Comparison of ENCODE assay signal across 11 cellular contexts in the genomic region with DNA sequence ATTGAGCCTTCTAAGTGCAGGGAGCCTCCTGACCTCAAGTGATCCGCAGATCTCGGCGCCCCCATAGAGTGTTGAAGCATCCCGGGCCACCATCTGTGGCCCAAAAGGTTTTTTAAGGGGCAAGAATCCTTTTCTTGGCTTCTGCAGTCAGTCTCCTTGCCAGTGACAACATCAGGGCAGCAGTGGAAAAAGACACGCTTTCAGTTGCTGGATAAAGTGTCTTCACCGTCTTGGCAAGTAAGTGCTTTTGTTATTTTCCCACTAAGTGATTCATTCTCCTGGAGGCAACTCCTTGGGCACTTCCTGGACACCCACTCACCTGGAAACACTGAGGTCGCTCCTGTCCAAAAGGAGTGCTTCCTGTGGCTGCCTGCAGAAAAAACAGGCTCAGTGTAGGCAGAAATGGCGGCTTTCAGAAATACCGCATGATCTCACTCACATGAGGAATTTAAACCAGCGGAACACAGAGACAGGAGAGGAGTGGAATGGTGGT.
A peak's percentile ranks its signal among the peaks of the same experiment; 100 is the strongest.
DNase-seq lines count a peak whose midpoint lies in the region; ATAC-seq and TF ChIP-seq lines count a peak whose summit lies in the region.
"Had no signal": no experiment of that assay in that cellular context is flagged by ENCODE, and none has a peak within 500 bp of the region (broad histone marks: within the 10 kb centered on the region; RNA-seq: fewer than 3 reads in every experiment).

No MANE protein-coding gene starts in this region.

- H2AFZ ChIP-seq in Loucy (ENCODE audit: low read length) (peak overlapping the region; percentile 95; the same call in 1 of the 2 replicates), hepatocyte (no peak overlapping the region)

- no peaks in the 10 kb centered on the region for H3K36me3 Mint-ChIP-seq in naive thymus-derived CD4-positive, alpha-beta T cell
- H3K36me3 Mint-ChIP-seq in CD4-positive, alpha-beta memory T cell: peaks cover 0 to 3% of the 10 kb centered on the region in 2 donors

- DNase-seq in AG10803 (ENCODE audit: low read depth) (peak; percentile 46), choroid plexus epithelial cell (ENCODE audit: low read depth) (peak; percentile 6), NCI-H1694 treated with DMSO at 0.1 percent for 48 hours (lab: John Stamatoyannopoulos, UW) (no peak), hepatocyte (ENCODE audit: low spot score) (no peak)
- DNase-seq in naive thymus-derived CD4-positive, alpha-beta T cell: no peak
- no peak for DNase-seq in CD4-positive, alpha-beta memory T cell
- DNase-seq: NCI-H1436 treated with DMSO at 0.1 percent for 48 hours, testis had no signal

- H3K9me3 ChIP-seq in Loucy (ENCODE audit: insufficient read depth, low read depth, low read length) (no peaks in the 10 kb centered on the region), hepatocyte (ENCODE audit: low read depth) (no peaks in the 10 kb centered on the region)
- H3K9me3 ChIP-seq in naive thymus-derived CD4-positive, alpha-beta T cell (ENCODE audit: control insufficient read depth in 2 of 3, low read length in 3 of 3): no peaks in the 10 kb centered on the region
- no peaks in the 10 kb centered on the region for H3K9me3 ChIP-seq in CD4-positive, alpha-beta memory T cell (ENCODE audit: control insufficient read depth in 1 of 2, low read length in 2 of 2)
- H3K9me3 ChIP-seq: testis had no signal

- H3K4me2 ChIP-seq in Loucy (ENCODE audit: low read depth, low read length, poor library complexity, severe bottlenecking) (no peak overlapping the region), hepatocyte (no peak overlapping the region)

- H3K27me3 ChIP-seq in Loucy (ENCODE audit: insufficient read depth, low read length, poor library complexity, severe bottlenecking): no peaks in the 10 kb centered on the region
- H3K27me3 ChIP-seq in naive thymus-derived CD4-positive, alpha-beta T cell (ENCODE audit: control insufficient read depth in 2 of 2, insufficient read depth in 2 of 2, low read length in 2 of 2): no peaks in the 10 kb centered on the region
- no peaks in the 10 kb centered on the region for H3K27me3 ChIP-seq in hepatocyte
- no peaks in the 10 kb centered on the region for H3K27me3 ChIP-seq in CD4-positive, alpha-beta memory T cell (ENCODE audit: insufficient read depth, low read length)
- H3K27me3 ChIP-seq: testis had no signal

- H4K20me1 ChIP-seq in Loucy (ENCODE audit: insufficient read depth, low read length, poor library complexity, severe bottlenecking): no peaks in the 10 kb centered on the region
- H4K20me1 ChIP-seq in hepatocyte (ENCODE audit: insufficient read depth, poor library complexity, severe bottlenecking): no peaks in the 10 kb centered on the region

- no peak overlapping the region for H3K4me3 ChIP-seq in AG10803 (ENCODE audit: low read length)
- H3K4me3 ChIP-seq in Loucy (ENCODE audit: low read length, poor library complexity, severe bottlenecking): no peak overlapping the region
- no peak overlapping the region for H3K4me3 ChIP-seq in choroid plexus epithelial cell (ENCODE audit: low read depth, low read length)
- no peak overlapping the region for H3K4me3 ChIP-seq in naive thymus-derived CD4-positive, alpha-beta T cell (ENCODE audit: low read length)
- no peak overlapping the region for H3K4me3 ChIP-seq in hepatocyte
- H3K4me3 ChIP-seq in CD4-positive, alpha-beta memory T cell (ENCODE audit: low read length in 2 of 2): no peak overlapping the region

- peaks cover 0 to 50% (median 0%) of the 10 kb centered on the region in 5 donors for H3K27me3 Mint-ChIP-seq in naive thymus-derived CD4-positive, alpha-beta T cell
- H3K27me3 Mint-ChIP-seq in CD4-positive, alpha-beta memory T cell: peaks cover 0 to 3% of the 10 kb centered on the region in 2 donors

- peaks cover 2 to 28% (median 13%) of the 10 kb centered on the region in 7 donors for H3K4me1 Mint-ChIP-seq in naive thymus-derived CD4-positive, alpha-beta T cell
- peaks cover 13 to 19% (median 14%) of the 10 kb centered on the region in 4 donors for H3K4me1 Mint-ChIP-seq in CD4-positive, alpha-beta memory T cell

- H3K9me2 ChIP-seq in Loucy (replicated peaks; ENCODE audit: low read depth, low read length) (no peaks in the 10 kb centered on the region), hepatocyte (replicated peaks; ENCODE audit: insufficient read depth) (no peaks in the 10 kb centered on the region)

- H3K9ac ChIP-seq in Loucy (ENCODE audit: low read depth, low read length, poor library complexity, severe bottlenecking): no peak overlapping the region

- CTCF ChIA-PET in naive thymus-derived CD4-positive, alpha-beta T cell (lab: Charles Lee): interaction anchor here (0.6 to 3.8 kb wide), 6 partner anchors 101 to 138 kb away, joined by 3 to 37 read pairs (median 4); no protein-coding TSS in a partner anchor
- CTCF ChIA-PET in CD4-positive, alpha-beta memory T cell (lab: Charles Lee; ENCODE audit: partially characterized antibody): interaction anchor here (0.6 to 6.3 kb wide), 13 partner anchors 11 to 130 kb away, joined by 3 to 106 read pairs (median 4); a partner anchor contains a TSS

- H3K27ac Mint-ChIP-seq in naive thymus-derived CD4-positive, alpha-beta T cell: peak overlapping the region in 5 of 9 donors; percentile 2 to 79 (median 49)
- H3K27ac Mint-ChIP-seq in CD4-positive, alpha-beta memory T cell: peak overlapping the region in 3 of 7 donors; percentile 36 to 79 (median 55)
- H3K27ac Mint-ChIP-seq: memory B cell had no signal

- H3K4me3 Mint-ChIP-seq in naive thymus-derived CD4-positive, alpha-beta T cell: no peak overlapping the region
- peak overlapping the region in 4 of 8 donors; percentile 16 to 44 (median 20) for H3K4me3 Mint-ChIP-seq in CD4-positive, alpha-beta memory T cell

- TF ChIP-seq CTCF in AG10803 (conservative IDR thresholded peaks at IDR 0.05; ENCODE audit: low read length) (no peak), Loucy (conservative IDR thresholded peaks at IDR 0.05; ENCODE audit: low read length) (no peak), choroid plexus epithelial cell (conservative IDR thresholded peaks at IDR 0.05; ENCODE audit: low read depth, low read length) (no peak), hepatocyte (IDR thresholded peaks at IDR 0.05; ENCODE audit: poor library complexity) (no peak)

- ATAC-seq in naive thymus-derived CD4-positive, alpha-beta T cell: no peak
- no peak for ATAC-seq in GM21786 (IDR thresholded peaks at IDR 0.05; ENCODE audit: unreplicated experiment)

- POLR2A ChIA-PET in naive thymus-derived CD4-positive, alpha-beta T cell (lab: Charles Lee): interaction anchor here (2.3 kb wide), 1 partner anchor 112 kb away, joined by 8 read pairs; no protein-coding TSS in a partner anchor
- POLR2A ChIA-PET in CD4-positive, alpha-beta memory T cell (lab: Charles Lee; ENCODE audit: partially characterized antibody): interaction anchor here (2.3 to 2.4 kb wide), 2 partner anchors 112 kb away, joined by 10 to 20 read pairs; no protein-coding TSS in a partner anchor

- intact Hi-C loops in naive thymus-derived CD4-positive, alpha-beta T cell (cut with micrococcal nuclease): loop anchor here (1.0 to 2.0 kb wide), 5 partner anchors 72 to 392 kb away; a partner anchor contains a TSS
- intact Hi-C loops in CD4-positive, alpha-beta memory T cell (cut with micrococcal nuclease): loop anchor here (1.0 kb wide), 2 partner anchors 112 to 122 kb away; no protein-coding TSS in a partner anchor

- no peaks in the 10 kb centered on the region for H3K36me3 ChIP-seq in Loucy (ENCODE audit: insufficient read depth, low read length)
- H3K36me3 ChIP-seq in naive thymus-derived CD4-positive, alpha-beta T cell (ENCODE audit: control insufficient read depth in 2 of 3, insufficient read depth in 3 of 3, low read length in 3 of 3): no peaks in the 10 kb centered on the region
- H3K36me3 ChIP-seq in hepatocyte (replicated peaks; ENCODE audit: insufficient read depth, low read depth): no peaks in the 10 kb centered on the region
- H3K36me3 ChIP-seq in CD4-positive, alpha-beta memory T cell (ENCODE audit: insufficient read depth, low read length): no peaks in the 10 kb centered on the region

- H3K27ac ChIP-seq in naive thymus-derived CD4-positive, alpha-beta T cell (ENCODE audit: low read depth, low read length): no peak overlapping the region
- no peak overlapping the region for H3K27ac ChIP-seq in hepatocyte
- no peak overlapping the region for H3K27ac ChIP-seq in CD4-positive, alpha-beta memory T cell (ENCODE audit: low read depth, low read length)

- H3K4me1 ChIP-seq in Loucy (ENCODE audit: insufficient read depth, low read length, poor library complexity, severe bottlenecking) (peaks cover 4% of the 10 kb centered on the region), hepatocyte (ENCODE audit: insufficient read depth) (no peaks in the 10 kb centered on the region)
- peaks cover 10 to 13% of the 10 kb centered on the region in 2 donors for H3K4me1 ChIP-seq in naive thymus-derived CD4-positive, alpha-beta T cell (ENCODE audit: control insufficient read depth in 2 of 2, insufficient read depth in 2 of 2, low read length in 2 of 2)
- peaks cover 14% of the 10 kb centered on the region for H3K4me1 ChIP-seq in CD4-positive, alpha-beta memory T cell (ENCODE audit: insufficient read depth, low read length)

- H3F3A ChIP-seq in Loucy (ENCODE audit: low read depth): no peaks in the 10 kb centered on the region

- no peaks in the 10 kb centered on the region for H3K79me2 ChIP-seq in Loucy (ENCODE audit: insufficient read depth, low read length)
- no peaks in the 10 kb centered on the region for H3K79me2 ChIP-seq in hepatocyte

- peaks cover 0 to 2% (median 0%) of the 10 kb centered on the region in 11 donors for H3K9me3 Mint-ChIP-seq in naive thymus-derived CD4-positive, alpha-beta T cell
- H3K9me3 Mint-ChIP-seq in CD4-positive, alpha-beta memory T cell: peaks cover 0 to 4% (median 0%) of the 10 kb centered on the region in 8 donors

- 86% methylated on average over 10 of the region's 10 CpGs for WGBS in hepatocyte (ENCODE audit: low lambda C conversion rate, missing lambda C conversion rate)

Comparison
In these comparisons a context has a peak if more than half of its experiments do, and no peak if none do; other contexts are left out.
1. DNase-seq: peak in AG10803 (single experiment) and choroid plexus epithelial cell (single experiment); none in naive thymus-derived CD4-positive, alpha-beta T cell (0 of 9), NCI-H1694 treated with DMSO at 0.1 percent for 48 hours (single experiment), hepatocyte (single experiment) and CD4-positive, alpha-beta memory T cell (0 of 5).